Comparison of ENCODE assay signal across 1 cellular context in genomic region chr3:101509276-101509675, GRCh38.
TF ChIP-seq lines count a peak whose summit lies in the region.

No MANE protein-coding gene starts in this region.

TF ChIP-seq in SK-N-SH treated with all-trans-retinoic acid at 6 μM for 48 hours, 23 proteins besides CTCF, POLR2A, EP300 and RAD21:
- no peak for TF ChIP-seq CREB5 (CRISPR knock-in tag; IDR thresholded peaks at IDR 0.05; ENCODE audit: low read depth)
- no peak for TF ChIP-seq GLIS3 (CRISPR knock-in tag; IDR thresholded peaks at IDR 0.05)
- TF ChIP-seq ZFP3 (CRISPR knock-in tag; IDR thresholded peaks at IDR 0.05): no peak
- no peak for TF ChIP-seq BACH2 (CRISPR knock-in tag; IDR thresholded peaks at IDR 0.05; ENCODE audit: borderline replicate concordance)
- no peak for TF ChIP-seq TCF4 (CRISPR knock-in tag; IDR thresholded peaks at IDR 0.05; ENCODE audit: borderline replicate concordance)
- no peak for TF ChIP-seq SNAI2 (CRISPR knock-in tag; IDR thresholded peaks at IDR 0.05)
- no peak for TF ChIP-seq OSR1 (CRISPR knock-in tag; IDR thresholded peaks at IDR 0.05)
- no peak for TF ChIP-seq RARB (CRISPR knock-in tag; IDR thresholded peaks at IDR 0.05)
- TF ChIP-seq PPARA (CRISPR knock-in tag; IDR thresholded peaks at IDR 0.05; ENCODE audit: borderline replicate concordance): no peak
- no peak for TF ChIP-seq ZNF70 (CRISPR knock-in tag; IDR thresholded peaks at IDR 0.05)
- TF ChIP-seq, protein P1, sequence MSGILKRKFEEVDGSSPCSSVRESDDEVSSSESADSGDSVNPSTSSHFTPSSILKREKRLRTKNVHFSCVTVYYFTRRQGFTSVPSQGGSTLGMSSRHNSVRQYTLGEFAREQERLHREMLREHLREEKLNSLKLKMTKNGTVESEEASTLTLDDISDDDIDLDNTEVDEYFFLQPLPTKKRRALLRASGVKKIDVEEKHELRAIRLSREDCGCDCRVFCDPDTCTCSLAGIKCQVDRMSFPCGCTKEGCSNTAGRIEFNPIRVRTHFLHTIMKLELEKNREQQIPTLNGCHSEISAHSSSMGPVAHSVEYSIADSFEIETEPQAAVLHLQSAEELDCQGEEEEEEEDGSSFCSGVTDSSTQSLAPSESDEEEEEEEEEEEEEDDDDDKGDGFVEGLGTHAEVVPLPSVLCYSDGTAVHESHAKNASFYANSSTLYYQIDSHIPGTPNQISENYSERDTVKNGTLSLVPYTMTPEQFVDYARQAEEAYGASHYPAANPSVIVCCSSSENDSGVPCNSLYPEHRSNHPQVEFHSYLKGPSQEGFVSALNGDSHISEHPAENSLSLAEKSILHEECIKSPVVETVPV (CRISPR knock-in tag; IDR thresholded peaks at IDR 0.05): no peak
- TF ChIP-seq TOX (CRISPR knock-in tag; IDR thresholded peaks at IDR 0.05; ENCODE audit: borderline replicate concordance): no peak
- no peak for TF ChIP-seq ZC3H10 (CRISPR knock-in tag; IDR thresholded peaks at IDR 0.05)
- TF ChIP-seq, protein P2, sequence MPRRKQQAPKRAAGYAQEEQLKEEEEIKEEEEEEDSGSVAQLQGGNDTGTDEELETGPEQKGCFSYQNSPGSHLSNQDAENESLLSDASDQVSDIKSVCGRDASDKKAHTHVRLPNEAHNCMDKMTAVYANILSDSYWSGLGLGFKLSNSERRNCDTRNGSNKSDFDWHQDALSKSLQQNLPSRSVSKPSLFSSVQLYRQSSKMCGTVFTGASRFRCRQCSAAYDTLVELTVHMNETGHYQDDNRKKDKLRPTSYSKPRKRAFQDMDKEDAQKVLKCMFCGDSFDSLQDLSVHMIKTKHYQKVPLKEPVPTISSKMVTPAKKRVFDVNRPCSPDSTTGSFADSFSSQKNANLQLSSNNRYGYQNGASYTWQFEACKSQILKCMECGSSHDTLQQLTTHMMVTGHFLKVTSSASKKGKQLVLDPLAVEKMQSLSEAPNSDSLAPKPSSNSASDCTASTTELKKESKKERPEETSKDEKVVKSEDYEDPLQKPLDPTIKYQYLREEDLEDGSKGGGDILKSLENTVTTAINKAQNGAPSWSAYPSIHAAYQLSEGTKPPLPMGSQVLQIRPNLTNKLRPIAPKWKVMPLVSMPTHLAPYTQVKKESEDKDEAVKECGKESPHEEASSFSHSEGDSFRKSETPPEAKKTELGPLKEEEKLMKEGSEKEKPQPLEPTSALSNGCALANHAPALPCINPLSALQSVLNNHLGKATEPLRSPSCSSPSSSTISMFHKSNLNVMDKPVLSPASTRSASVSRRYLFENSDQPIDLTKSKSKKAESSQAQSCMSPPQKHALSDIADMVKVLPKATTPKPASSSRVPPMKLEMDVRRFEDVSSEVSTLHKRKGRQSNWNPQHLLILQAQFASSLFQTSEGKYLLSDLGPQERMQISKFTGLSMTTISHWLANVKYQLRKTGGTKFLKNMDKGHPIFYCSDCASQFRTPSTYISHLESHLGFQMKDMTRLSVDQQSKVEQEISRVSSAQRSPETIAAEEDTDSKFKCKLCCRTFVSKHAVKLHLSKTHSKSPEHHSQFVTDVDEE (CRISPR knock-in tag; IDR thresholded peaks at IDR 0.05): no peak
- no peak for TF ChIP-seq POU6F1 (CRISPR knock-in tag; IDR thresholded peaks at IDR 0.05; ENCODE audit: borderline replicate concordance, low read depth)
- TF ChIP-seq ARNTL (CRISPR knock-in tag; IDR thresholded peaks at IDR 0.05; ENCODE audit: borderline replicate concordance, low read depth): no peak
- TF ChIP-seq PATZ1 (CRISPR knock-in tag; IDR thresholded peaks at IDR 0.05; ENCODE audit: borderline replicate concordance): no peak
- no peak for TF ChIP-seq ZNF565 (CRISPR knock-in tag; conservative IDR thresholded peaks at IDR 0.05; ENCODE audit: low read depth)
- TF ChIP-seq ESRRG (CRISPR knock-in tag; IDR thresholded peaks at IDR 0.05): no peak
